8 cellular contexts compared by ENCODE assay signal in genomic region chr13:110319774-110320509, GRCh38.
DNase-seq lines count a peak whose midpoint lies in the region; ATAC-seq lines count a peak whose summit lies in the region.

No MANE protein-coding gene starts in this region.

- ATAC-seq in HG03097 (IDR thresholded peaks at IDR 0.05; ENCODE audit: low FRiP score, unreplicated experiment) (no peak), GM21367 (IDR thresholded peaks at IDR 0.05; ENCODE audit: unreplicated experiment) (no peak)

- DNase-seq in HCEC 1CT (peak; percentile 85), SW480 (ENCODE audit: low spot score) (peak; percentile 89), glomerular visceral epithelial cell (ENCODE audit: extremely low spot score) (peak; percentile 97), activated gamma-delta T cell (lab: John Stamatoyannopoulos, UW) (no peak), superior temporal gyrus (ENCODE audit: extremely low spot score) (no peak)
- peak; percentile 52 for DNase-seq in stimulated activated CD4-positive, alpha-beta T cell treated with anti-CD3 and anti-CD28 coated beads, Interleukin-1b, Interleukin-23, amount 100 ng/mL, for 48 hours

Comparison
In these comparisons a context has a peak if more than half of its experiments do, and no peak if none do; other contexts are left out.
1. DNase-seq: peak in HCEC 1CT (single experiment), SW480 (single experiment), glomerular visceral epithelial cell (single experiment) and stimulated activated CD4-positive, alpha-beta T cell treated with anti-CD3 and anti-CD28 coated beads, Interleukin-1b, Interleukin-23, amount 100 ng/mL, for 48 hours (single experiment); none in activated gamma-delta T cell (single experiment) and superior temporal gyrus (single experiment).